ENCODE assay signal across 1 cellular context in genomic region chr4:38949416-38950051, GRCh38.
TF ChIP-seq lines count a peak whose summit lies in the region.

No MANE protein-coding gene starts in this region.

TF ChIP-seq in liver, 16 proteins besides CTCF, POLR2A, EP300 and RAD21 (continued from another document):
- TF ChIP-seq REST (IDR thresholded peaks at IDR 0.05) (no peak), EGR1 (IDR thresholded peaks at IDR 0.05; ENCODE audit: low read depth in 2 of 2) (no peak), ATF3 (IDR thresholded peaks at IDR 0.05) (no peak), SP1 (IDR thresholded peaks at IDR 0.05) (no peak), GABPA (IDR thresholded peaks at IDR 0.05 in 1 of 2, conservative IDR thresholded peaks at IDR 0.05 in 1 of 2) (no peak), HNF4A (conservative IDR thresholded peaks at IDR 0.05) (no peak)
